In the genomic region with DNA sequence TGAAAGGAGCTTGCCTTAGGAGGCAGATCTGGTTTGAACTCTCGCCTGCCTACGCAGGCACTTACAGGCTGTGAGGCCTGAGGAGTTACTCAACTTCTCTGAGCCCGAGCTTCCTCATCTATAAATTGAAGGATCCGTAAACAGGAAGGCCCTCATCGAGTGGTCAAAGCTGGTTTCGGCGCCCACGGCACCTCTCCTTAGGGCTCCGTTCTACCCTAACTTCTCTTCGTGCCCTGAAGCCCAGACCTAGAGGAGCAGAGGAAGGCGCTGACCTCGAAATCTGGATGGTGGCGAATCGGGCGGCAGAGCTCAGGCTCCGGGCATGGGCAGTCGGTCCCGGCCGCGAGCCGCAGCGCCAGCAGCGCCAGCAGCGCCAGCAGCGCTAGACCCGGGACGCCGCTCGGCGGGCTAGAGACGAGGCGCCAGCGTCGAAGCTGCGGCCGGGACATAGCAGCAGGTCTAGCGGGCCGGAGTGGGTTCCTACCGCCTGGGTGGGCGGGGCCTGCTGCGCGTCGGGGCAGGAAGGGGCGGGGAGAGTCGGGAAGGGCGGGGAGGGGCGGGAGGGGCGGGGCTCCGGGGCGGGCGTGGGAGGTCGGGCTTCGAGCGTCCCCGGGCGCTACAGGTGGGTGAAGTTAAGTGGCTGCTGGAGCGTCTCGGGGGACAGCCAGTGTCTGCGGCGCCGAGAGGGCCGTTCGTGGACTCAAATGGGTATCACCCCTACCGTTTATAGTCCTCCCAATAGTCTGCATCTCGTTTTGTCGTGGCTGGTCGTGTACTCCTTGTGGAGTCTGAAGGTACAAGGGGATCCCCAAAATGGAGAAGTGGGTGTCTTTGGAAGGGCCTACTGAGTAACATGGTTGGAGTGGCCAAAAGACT, we compare ENCODE assay signal across 8 cellular contexts. TPM values are rescaled to one million over a fixed set of nuclear protein-coding genes. Genes with fewer than 3 reads are reported as not detected.
DNase-seq lines count a peak whose midpoint lies in the region; ATAC-seq and TF ChIP-seq lines count a peak whose summit lies in the region.

A gene with protein sequence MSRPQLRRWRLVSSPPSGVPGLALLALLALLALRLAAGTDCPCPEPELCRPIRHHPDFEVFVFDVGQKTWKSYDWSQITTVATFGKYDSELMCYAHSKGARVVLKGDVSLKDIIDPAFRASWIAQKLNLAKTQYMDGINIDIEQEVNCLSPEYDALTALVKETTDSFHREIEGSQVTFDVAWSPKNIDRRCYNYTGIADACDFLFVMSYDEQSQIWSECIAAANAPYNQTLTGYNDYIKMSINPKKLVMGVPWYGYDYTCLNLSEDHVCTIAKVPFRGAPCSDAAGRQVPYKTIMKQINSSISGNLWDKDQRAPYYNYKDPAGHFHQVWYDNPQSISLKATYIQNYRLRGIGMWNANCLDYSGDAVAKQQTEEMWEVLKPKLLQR (minus strand): TSS at position 474 of the 876 bp plus-strand sequence. CDS start 25 bp downstream, at position 449.

- H3K4me1 ChIP-seq in prostate gland (replicated peaks) (no peaks in the 10 kb centered on the region), urinary bladder (ENCODE audit: insufficient read depth) (no peaks in the 10 kb centered on the region)

- WGBS in prostate gland, result under 1% methylated on average over 52 of the region's 67 CpGs
- under 1% methylated on average over 67 of the region's 67 CpGs for WGBS in urinary bladder

- H3K4me3 ChIP-seq in prostate gland (peak within 1 kb of the TSS; percentile 60 to 70), urinary bladder (ENCODE audit: low read depth, low read length) (peak within 1 kb of the TSS; percentile 48)

- no peaks in the 10 kb centered on the region for H3K27me3 ChIP-seq in prostate gland (replicated peaks; ENCODE audit: insufficient read depth)

- TF ChIP-seq POLR2A in GM15510 (IDR thresholded peaks at IDR 0.05; ENCODE audit: borderline replicate concordance, extremely low read depth, insufficient read length) (peak; percentile 98), prostate gland (IDR thresholded peaks at IDR 0.05) (peak; percentile 67)

- peak within 1 kb of the TSS; percentile 97 for H3K27ac Mint-ChIP-seq in T-helper 17 cell

- peak within 1 kb of the TSS; percentile 95 for H3K4me3 Mint-ChIP-seq in T-helper 17 cell

- peak; percentile 82 for ATAC-seq in HG02852 (IDR thresholded peaks at IDR 0.05; ENCODE audit: unreplicated experiment)
- ATAC-seq in T-helper 17 cell, result peak; percentile 94
- ATAC-seq in left ventricle myocardium superior, result peak; percentile 100

- H3K4me1 Mint-ChIP-seq in T-helper 17 cell, result peaks cover 38% of the 10 kb centered on the region

- H3K27ac ChIP-seq in angular gyrus (ENCODE audit: low read depth, low read length), result peak within 1 kb of the TSS; percentile 97
- H3K27ac ChIP-seq in prostate gland, result peak within 1 kb of the TSS; percentile 97 to 98
- H3K27ac ChIP-seq in urinary bladder (ENCODE audit: low read depth), result peak within 1 kb of the TSS; percentile 91

- peak; percentile 51 for DNase-seq in NCI-H1436 treated with DMSO at 0.1 percent for 48 hours (lab: John Stamatoyannopoulos, UW)
- DNase-seq in T-helper 17 cell, result peak; percentile 69 to 90 (median 84)
- peak; percentile 94 for DNase-seq in left ventricle myocardium superior
- peak; percentile 82 for DNase-seq in prostate gland (ENCODE audit: low spot score)

- TF ChIP-seq CTCF in prostate gland (IDR thresholded peaks at IDR 0.05), result no peak

- H3K9me3 ChIP-seq in T-helper 17 cell (ENCODE audit: control insufficient read depth, low read length, poor library complexity, severe bottlenecking), result no peaks in the 10 kb centered on the region
- H3K9me3 ChIP-seq in prostate gland, result no peaks in the 10 kb centered on the region

- H3K36me3 ChIP-seq in prostate gland (no peaks in the 10 kb centered on the region), urinary bladder (ENCODE audit: insufficient read depth) (no peaks in the 10 kb centered on the region)

- peaks cover 4% of the 10 kb centered on the region for H3K36me3 Mint-ChIP-seq in T-helper 17 cell (ENCODE audit: low read depth)

- peaks cover 5% of the 10 kb centered on the region for H3K27me3 Mint-ChIP-seq in T-helper 17 cell

- intact Hi-C loops in left ventricle myocardium superior (cut with micrococcal nuclease) (no loop called here), prostate gland (cut with DNase I) (loop anchor here (2.0 to 5.0 kb wide), 2 partner anchors 67 to 95 kb away; a partner anchor contains a TSS)

RNA-seq across cellular contexts. Expression of the gene that starts here (rescaled TPM):
- total RNA-seq in T-helper 17 cell (10 to 100 TPM; 11.7 to 15.0 TPM), left ventricle myocardium superior (6.7 TPM), prostate gland (10 to 100 TPM; 15.1 to 45.5 TPM), urinary bladder (15.4 TPM)
- polyA plus RNA-seq in urinary bladder, result 14.4 TPM

Comparison
In these comparisons a context has a peak if more than half of its experiments do, and no peak if none do; other contexts are left out.
1. Peak in every context shown above with its lines: DNase-seq, ATAC-seq, H3K4me3 ChIP-seq and H3K27ac ChIP-seq.